8 cellular contexts compared by ENCODE assay signal in genomic region chr12:19423531-19423930, GRCh38.
"Had no signal": no experiment of that assay in that cellular context is flagged by ENCODE, and none has a peak within 500 bp of the region (broad histone marks: within the 10 kb centered on the region; RNA-seq: fewer than 3 reads in every experiment).

No MANE protein-coding gene starts in this region.

- H3K4me3 ChIP-seq: GM23248, HAP-1 had no signal

- H3K9me3 ChIP-seq: HAP-1 had no signal

- ATAC-seq: HCT116, HepG2 had no signal

- DNase-seq: GM23248, HFFc6, KBM-7 had no signal

- H3K36me3 ChIP-seq: HAP-1 had no signal

- H3K27me3 Mint-ChIP-seq: IgD-negative memory B cell had no signal

- H3K27ac ChIP-seq: GM23248, HL-60 had no signal

- H3K27ac Mint-ChIP-seq: HFFc6, IgD-negative memory B cell had no signal

- H3K4me3 Mint-ChIP-seq: HFFc6 had no signal

- H3K4me1 Mint-ChIP-seq: IgD-negative memory B cell had no signal
